8 cellular contexts compared by ENCODE assay signal in genomic region chr19:45485301-45486077, GRCh38. TPM values are rescaled to one million over a fixed set of nuclear protein-coding genes. Genes with fewer than 3 reads are reported as not detected.
A peak's percentile ranks its signal among the peaks of the same experiment; 100 is the strongest.
DNase-seq lines count a peak whose midpoint lies in the region; ATAC-seq, FAIRE-seq and TF ChIP-seq lines count a peak whose summit lies in the region.

No MANE protein-coding gene starts in this region.

- H3K79me2 ChIP-seq in GM23248 (ENCODE audit: insufficient read depth) = no peaks in the 10 kb centered on the region

- WGBS in GM23248 (ENCODE audit: low coverage in 1 of 2, low lambda C conversion rate in 2 of 2, missing lambda C conversion rate in 2 of 2), 2 experiments = 6 to 7% methylated on average over 27 to 35 of the region's 35 CpGs

- no peaks in the 10 kb centered on the region for H3K9me2 ChIP-seq in GM23248 (ENCODE audit: insufficient read depth)

- H3F3A ChIP-seq in GM23248 (ENCODE audit: insufficient read depth) = 0 out of 2 replicates have a peak, but pooled peaks cover 5% of the 10 kb centered on the region

- H3K27ac Mint-ChIP-seq in natural killer cell treated with Interleukin-12 subunit alpha and Interleukin-12 subunit beta and Interleukin-15 and Interleukin-18, amount 100 ng/mL, for 72 hours = peak overlapping the region; percentile 59 to 85

- H3K9ac ChIP-seq in GM23248 = peak overlapping the region; percentile 69

- peak overlapping the region; percentile 93 for H2AFZ ChIP-seq in GM23248

- no peaks in the 10 kb centered on the region; the same call in 1 of the 2 replicates for H3K4me1 ChIP-seq in GM23248 (ENCODE audit: insufficient read depth)

- no peaks in the 10 kb centered on the region for H3K36me3 Mint-ChIP-seq in natural killer cell treated with Interleukin-12 subunit alpha and Interleukin-12 subunit beta and Interleukin-15 and Interleukin-18, amount 100 ng/mL, for 72 hours

- no peaks in the 10 kb centered on the region for H3K27me3 ChIP-seq in GM23248 (replicated peaks; ENCODE audit: insufficient read depth)

- H3K27me3 Mint-ChIP-seq in natural killer cell treated with Interleukin-12 subunit alpha and Interleukin-12 subunit beta and Interleukin-15 and Interleukin-18, amount 100 ng/mL, for 72 hours = no peaks in the 10 kb centered on the region

- peak; percentile 7 for FAIRE-seq in RCC 7860 (lab: Jason Lieb, UNC)

- ATAC-seq in natural killer cell treated with Interleukin-12 subunit alpha and Interleukin-12 subunit beta and Interleukin-15 and Interleukin-18, amount 100 ng/mL, for 72 hours = peak; percentile 100

- peak overlapping the region; percentile 87 for H3K4me3 Mint-ChIP-seq in natural killer cell treated with Interleukin-12 subunit alpha and Interleukin-12 subunit beta and Interleukin-15 and Interleukin-18, amount 100 ng/mL, for 72 hours

- peak; percentile 92 for TF ChIP-seq CTCF in fibroblast of mammary gland (conservative IDR thresholded peaks at IDR 0.05; ENCODE audit: control insufficient read depth, insufficient read depth, low read depth, low read length)

- H3K27ac ChIP-seq in GM23248 = no peak overlapping the region

- H3K9me3 ChIP-seq in GM23248 (ENCODE audit: low read depth) = no peaks in the 10 kb centered on the region

- H3K4me1 Mint-ChIP-seq in natural killer cell treated with Interleukin-12 subunit alpha and Interleukin-12 subunit beta and Interleukin-15 and Interleukin-18, amount 100 ng/mL, for 72 hours (ENCODE audit: low read depth in 2 of 2) = peaks cover 11 to 13% of the 10 kb centered on the region in 2 donors

- H3K4me3 ChIP-seq in GM23248 = peak overlapping the region; percentile 85
- peak overlapping the region; percentile 73 for H3K4me3 ChIP-seq in fibroblast of mammary gland (ENCODE audit: control insufficient read depth, low read depth, low read length)

- in situ Hi-C loops in GM23248 (cut with MboI) = no loop called here

- H3K9me3 Mint-ChIP-seq in natural killer cell treated with Interleukin-12 subunit alpha and Interleukin-12 subunit beta and Interleukin-15 and Interleukin-18, amount 100 ng/mL, for 72 hours = no peaks in the 10 kb centered on the region

- H3K4me2 ChIP-seq in GM23248 (ENCODE audit: unreplicated experiment) = peak overlapping the region; percentile 91

- H4K20me1 ChIP-seq in GM23248 (ENCODE audit: insufficient read depth) = no peaks in the 10 kb centered on the region

- DNase-seq in EH (ENCODE audit: low read depth) (peak; percentile 95), GM23248 (peak; percentile 98), LHCN-M2 (ENCODE audit: low read depth) (peak; percentile 90), RCC 7860 (ENCODE audit: low spot score) (peak; percentile 81), fibroblast of mammary gland (ENCODE audit: low read depth) (peak; percentile 92)
- DNase-seq in activated T-helper 1 cell treated with anti-CD3 and anti-CD28 coated beads, Interleukin-2, amount 50 U/mL, for 16 hours (ENCODE audit: low read depth in 1 of 2, low spot score in 1 of 2) = peak; percentile 93 to 97
- DNase-seq in natural killer cell treated with Interleukin-12 subunit alpha and Interleukin-12 subunit beta and Interleukin-15 and Interleukin-18, amount 100 ng/mL, for 72 hours (ENCODE audit: low spot score) = peak; percentile 98
- peak; percentile 93 for DNase-seq in stimulated activated naive CD4-positive, alpha-beta T cell treated with Interleukin-2 at 50 U/mL for 16 hours (lab: John Stamatoyannopoulos, UW)

- H3K36me3 ChIP-seq in GM23248 (ENCODE audit: low read depth) = no peaks in the 10 kb centered on the region

RNA-seq across cellular contexts. Expression of gene RTN2, which starts 11.4 kb away (rescaled TPM):
- 14.8 and 19.6 TPM in 2 replicates for total RNA-seq in GM23248 (2014; rRNA removed; shearing (Covaris generic))
- 7.8 and 8.2 TPM in 2 replicates for polyA plus RNA-seq in GM23248 (2016; fragmentation: Nextera tagmentation; extraction: Ambion mirVana)
- total RNA-seq in LHCN-M2 (2014; rRNA removed) = 22.9 and 39.7 TPM in 2 replicates
- polyA plus RNA-seq in LHCN-M2 (2012) = 39.6 TPM
- total RNA-seq in natural killer cell treated with Interleukin-12 subunit alpha and Interleukin-12 subunit beta and Interleukin-15 and Interleukin-18, amount 100 ng/mL, for 72 hours = 1 to 10 TPM; 5.9 to 7.8 TPM

RNA-seq across cellular contexts. Expression of gene PPM1N, which starts 12.8 kb away (rescaled TPM):
- total RNA-seq in GM23248 (2014; rRNA removed; shearing (Covaris generic)) = 0.32 TPM in 1 of 2 replicates, not detected in the other
- 0.33 and 0.63 TPM in 2 replicates for polyA plus RNA-seq in GM23248 (2016; fragmentation: Nextera tagmentation; extraction: Ambion mirVana)
- 1.7 and 2.4 TPM in 2 replicates for total RNA-seq in LHCN-M2 (2014; rRNA removed)
- 0.95 TPM for polyA plus RNA-seq in LHCN-M2 (2012)
- total RNA-seq in natural killer cell treated with Interleukin-12 subunit alpha and Interleukin-12 subunit beta and Interleukin-15 and Interleukin-18, amount 100 ng/mL, for 72 hours = 1 to 10 TPM; 3.2 to 3.6 TPM

RNA-seq across cellular contexts. Expression of gene FOSB, which starts 17.7 kb away (rescaled TPM):
- 11.9 and 16.1 TPM in 2 replicates for total RNA-seq in GM23248 (2014; rRNA removed; shearing (Covaris generic))
- polyA plus RNA-seq in GM23248 (2016; fragmentation: Nextera tagmentation; extraction: Ambion mirVana) = 4.8 and 8.3 TPM in 2 replicates
- total RNA-seq in LHCN-M2 (2014; rRNA removed) = 0.32 and 0.34 TPM in 2 replicates
- 0.24 TPM for polyA plus RNA-seq in LHCN-M2 (2012)
- total RNA-seq in natural killer cell treated with Interleukin-12 subunit alpha and Interleukin-12 subunit beta and Interleukin-15 and Interleukin-18, amount 100 ng/mL, for 72 hours = 10 to 100 TPM; 16.3 to 18.0 TPM

RNA-seq across cellular contexts. Expression of gene VASP, which starts 21.8 kb away (rescaled TPM):
- 108 and 135 TPM in 2 replicates for total RNA-seq in GM23248 (2014; rRNA removed; shearing (Covaris generic))
- polyA plus RNA-seq in GM23248 (2016; fragmentation: Nextera tagmentation; extraction: Ambion mirVana) = 31.9 and 32.6 TPM in 2 replicates
- 102 and 127 TPM in 2 replicates for total RNA-seq in LHCN-M2 (2014; rRNA removed)
- 73.3 TPM for polyA plus RNA-seq in LHCN-M2 (2012)
- 100 to 1,000 TPM; 447 to 589 TPM for total RNA-seq in natural killer cell treated with Interleukin-12 subunit alpha and Interleukin-12 subunit beta and Interleukin-15 and Interleukin-18, amount 100 ng/mL, for 72 hours
